In the genomic region with DNA sequence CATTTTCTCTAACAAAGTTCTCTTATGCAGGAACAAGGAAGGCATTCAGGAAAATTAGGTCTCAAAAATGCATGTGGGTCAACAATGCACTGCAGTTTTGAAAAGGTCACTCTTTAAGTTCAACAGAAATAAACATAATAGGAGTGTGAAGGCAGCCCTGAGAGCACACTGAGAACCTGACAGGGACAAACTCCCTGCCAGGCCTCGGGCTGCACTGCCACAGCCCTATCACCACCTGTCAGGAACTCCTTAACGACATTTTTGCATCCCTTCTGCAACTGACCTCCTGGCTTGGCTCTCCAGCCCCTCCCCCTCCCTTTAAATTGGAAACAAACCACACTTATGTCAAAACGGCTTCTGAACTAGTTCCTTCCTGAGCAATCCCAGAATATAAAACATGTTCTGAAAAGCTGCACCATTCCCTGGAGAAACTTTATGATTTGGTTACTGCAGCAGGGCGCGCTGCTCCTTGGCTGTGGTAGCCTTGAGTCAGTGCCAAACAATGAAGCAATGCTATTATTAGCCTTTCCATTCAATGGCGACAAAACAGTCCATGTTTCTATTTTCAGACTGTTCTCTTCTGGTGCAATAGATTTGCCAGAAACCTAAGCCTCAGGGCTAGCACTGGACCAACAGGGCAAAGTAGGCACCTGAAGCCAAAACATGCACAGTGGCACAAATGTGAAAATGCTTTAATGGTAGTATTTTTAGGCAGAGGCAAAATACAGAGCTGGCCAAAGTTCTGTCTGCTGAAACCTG, we compare ENCODE assay signal across 8 cellular contexts.
DNase-seq lines count a peak whose midpoint lies in the region; ATAC-seq and TF ChIP-seq lines count a peak whose summit lies in the region.

No MANE protein-coding gene starts in this region.

- no peaks in the 10 kb centered on the region for H3K27me3 ChIP-seq in MM.1S (replicated peaks; ENCODE audit: insufficient read depth, low read length)

- peak overlapping the region; percentile 7; the same call in 1 of the 2 replicates for H3K4me2 ChIP-seq in MM.1S (ENCODE audit: low read depth, low read length)

- peak overlapping the region; percentile 4; the same call in 1 of the 2 replicates for H2AFZ ChIP-seq in MM.1S (ENCODE audit: low read length)

- H3F3A ChIP-seq in MM.1S (ENCODE audit: insufficient read depth, low read length): peaks cover 25% of the 10 kb centered on the region

- intact Hi-C loops in left ventricle myocardium superior (cut with micrococcal nuclease) (no loop called here), sciatic nerve (cut with DNase I) (no loop called here)

- peaks cover 40% of the 10 kb centered on the region for H3K4me1 ChIP-seq in MM.1S (ENCODE audit: low read length)

- peak; percentile 92 for ATAC-seq in left ventricle myocardium superior
- peak; percentile 95 for ATAC-seq in sciatic nerve
- no peak for ATAC-seq in HG03439 (IDR thresholded peaks at IDR 0.05; ENCODE audit: unreplicated experiment)

- no peak overlapping the region for H3K4me3 ChIP-seq in MM.1S (ENCODE audit: low read length)

- H3K79me2 ChIP-seq in MM.1S (ENCODE audit: low read length): no peaks in the 10 kb centered on the region

- H3K9me2 ChIP-seq in MM.1S (replicated peaks; ENCODE audit: insufficient read depth, low read length): no peaks in the 10 kb centered on the region

- H3K9ac ChIP-seq in MM.1S (ENCODE audit: low read length): no peak overlapping the region

- H3K9me3 ChIP-seq in MM.1S (replicated peaks; ENCODE audit: insufficient read depth, low read length): no peaks in the 10 kb centered on the region

- no peak for TF ChIP-seq CTCF in MM.1S (IDR thresholded peaks at IDR 0.05; ENCODE audit: low read length)

- DNase-seq in AG08396 (ENCODE audit: low spot score) (peak; percentile 58), MM.1S (peak; percentile 39), amniotic epithelial cell (ENCODE audit: low read depth) (peak; percentile 68), left ventricle myocardium superior (peak; percentile 76), sciatic nerve (ENCODE audit: low spot score) (peak; percentile 72), erythroblast (lab: John Stamatoyannopoulos, UW) (no peak)
- no peak for DNase-seq in activated CD4-positive, alpha-beta T cell treated with anti-CD3 and anti-CD28 coated beads for 48 hours

- peak overlapping the region; percentile 14; the same call in 1 of the 2 replicates for H3K27ac ChIP-seq in MM.1S (ENCODE audit: low read length)

- H4K20me1 ChIP-seq in MM.1S (ENCODE audit: insufficient read depth, low read length): no peaks in the 10 kb centered on the region

- H3K36me3 ChIP-seq in MM.1S (replicated peaks; ENCODE audit: insufficient read depth, low read length): no peaks in the 10 kb centered on the region

- TF ChIP-seq POLR2A in erythroblast (IDR thresholded peaks at IDR 0.05; ENCODE audit: low read length): no peak

Comparison
In these comparisons a context has a peak if more than half of its experiments do, and no peak if none do; other contexts are left out.
1. DNase-seq: peak in AG08396 (single experiment), MM.1S (single experiment), amniotic epithelial cell (single experiment), left ventricle myocardium superior (single experiment) and sciatic nerve (single experiment); none in activated CD4-positive, alpha-beta T cell treated with anti-CD3 and anti-CD28 coated beads for 48 hours (single experiment) and erythroblast (0 of 2).